8 cellular contexts compared by ENCODE assay signal in the genomic region with DNA sequence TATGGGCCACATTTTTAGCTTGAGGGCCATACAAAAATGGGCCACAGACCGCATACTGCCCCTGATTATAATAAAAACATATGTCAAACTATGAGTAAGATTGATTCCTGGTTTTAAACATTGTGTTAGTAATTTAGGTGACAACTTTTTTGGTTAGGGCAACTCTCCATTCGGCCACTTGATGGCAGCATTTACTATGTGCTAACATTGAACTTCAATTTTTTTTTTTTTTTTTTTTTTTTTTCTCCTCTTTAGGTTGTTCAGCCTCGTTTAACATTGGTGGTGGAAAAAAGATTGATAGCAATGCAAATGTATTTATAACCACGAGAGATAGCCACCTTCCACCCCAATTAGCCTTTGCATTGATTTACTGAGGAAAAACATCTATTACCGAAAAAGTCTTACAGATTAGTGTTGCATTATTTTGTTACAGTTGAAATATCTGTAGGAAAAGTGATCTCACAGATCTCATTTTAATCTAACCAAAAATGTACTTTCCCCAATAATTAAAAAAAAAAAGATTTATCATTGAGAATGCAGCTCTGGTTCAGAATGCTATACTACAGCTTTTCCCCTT.
DNase-seq lines count a peak whose midpoint lies in the region; TF ChIP-seq lines count a peak whose summit lies in the region.

No MANE protein-coding gene starts in this region.

- no TSS peak for BruUV-seq in mammary epithelial cell (replicated peaks; lab: Mats Ljungman, UMichigan)

- no peak overlapping the region for H3K9ac ChIP-seq in MM.1S (ENCODE audit: low read length)
- H3K9ac ChIP-seq in mammary epithelial cell (ENCODE audit: insufficient read depth, low read length) = no peak overlapping the region

- DNase-seq in ACHN (peak; percentile 58), MM.1S (peak; percentile 59), SK-N-DZ (ENCODE audit: low spot score) (peak; percentile 61), mammary epithelial cell (peak; percentile 23), kidney tubule cell (ENCODE audit: low spot score) (peak; percentile 56), GM19238 (ENCODE audit: insufficient read length, low spot score) (no peak)
- peak; percentile 22 to 32 for DNase-seq in stimulated activated CD4-positive, alpha-beta T cell treated with anti-CD3 and anti-CD28 coated beads, Interleukin-4, amount 100 ng/mL, for 48 hours (ENCODE audit: low read depth in 2 of 2)

- H2AFZ ChIP-seq in MM.1S (ENCODE audit: low read length) (no peak overlapping the region), mammary epithelial cell (ENCODE audit: low read depth, low read length) (no peak overlapping the region)

- H3K9me2 ChIP-seq in MM.1S (replicated peaks; ENCODE audit: insufficient read depth, low read length) = no peaks in the 10 kb centered on the region

- no peaks in the 10 kb centered on the region for H3F3A ChIP-seq in MM.1S (ENCODE audit: insufficient read depth, low read length)

- H3K9me3 ChIP-seq in MM.1S (replicated peaks; ENCODE audit: insufficient read depth, low read length) = no peaks in the 10 kb centered on the region
- no peaks in the 10 kb centered on the region for H3K9me3 ChIP-seq in mammary epithelial cell (replicated peaks; ENCODE audit: insufficient read depth, low read length)

- dilution Hi-C loops in mammary epithelial cell (cut with HindIII; ENCODE audit: low sequenced_read_pairs) = no loop called here

- CTCF ChIA-PET in mammary epithelial cell (lab: Charles Lee; ENCODE audit: low non-redundant PET) = interaction anchor here (0.6 kb wide), 2 partner anchors 38 to 90 kb away, joined by 5 to 7 read pairs; no protein-coding TSS in a partner anchor

- H4K20me1 ChIP-seq in MM.1S (ENCODE audit: insufficient read depth, low read length) = no peaks in the 10 kb centered on the region
- no peaks in the 10 kb centered on the region for H4K20me1 ChIP-seq in mammary epithelial cell (ENCODE audit: insufficient read depth, low read length)

- peak; percentile 72 for TF ChIP-seq CTCF in GM12873 (IDR thresholded peaks at IDR 0.05; ENCODE audit: insufficient read depth, low read depth, low read length, missing control alignments)
- TF ChIP-seq CTCF in MM.1S (IDR thresholded peaks at IDR 0.05; ENCODE audit: low read length) = peak; percentile 70
- peak; percentile 67 to 80 for TF ChIP-seq CTCF in mammary epithelial cell (conservative IDR thresholded peaks at IDR 0.05 in 1 of 2, IDR thresholded peaks at IDR 0.05 in 1 of 2; ENCODE audit: extremely low read depth in 1 of 2, insufficient read depth in 1 of 2, low read depth in 1 of 2, low read length in 2 of 2)

- intact Hi-C loops in mammary epithelial cell (cut with micrococcal nuclease) = loop anchor here (1.0 to 10.0 kb wide), 3 partner anchors 266 to 1744 kb away; no protein-coding TSS in a partner anchor

- no peaks in the 10 kb centered on the region for H3K4me1 ChIP-seq in MM.1S (ENCODE audit: low read length)
- no peaks in the 10 kb centered on the region for H3K4me1 ChIP-seq in mammary epithelial cell (ENCODE audit: insufficient read depth, low read length)

- H3K4me2 ChIP-seq in MM.1S (ENCODE audit: low read depth, low read length) (no peak overlapping the region), mammary epithelial cell (ENCODE audit: insufficient read depth, low read depth, low read length) (no peak overlapping the region)

- H3K27me3 ChIP-seq in MM.1S (replicated peaks; ENCODE audit: insufficient read depth, low read length) (no peaks in the 10 kb centered on the region), mammary epithelial cell (ENCODE audit: insufficient read depth, low read length) (no peaks in the 10 kb centered on the region)

- no peak overlapping the region for H3K4me3 ChIP-seq in MM.1S (ENCODE audit: low read length)
- no peak overlapping the region for H3K4me3 ChIP-seq in mammary epithelial cell (replicated peaks in 1 of 3; ENCODE audit: insufficient read depth in 1 of 3, low read depth in 2 of 3, low read length in 3 of 3)

- in situ Hi-C loops in ACHN (cut with HindIII; ENCODE audit: low pct_ligation_motif_present, low pct_unique_long_range_greater_than_20kb, low sequenced_read_pairs) = no loop called here
- in situ Hi-C loops in mammary epithelial cell (cut with MboI; ENCODE audit: low sequenced_read_pairs in 2 of 2) = loop anchor here in 1 of 2 donors (25.0 kb wide), 1 partner anchor 241 kb away; no protein-coding TSS in a partner anchor

- H3K27ac ChIP-seq in MM.1S (ENCODE audit: low read length) = no peak overlapping the region
- H3K27ac ChIP-seq in mammary epithelial cell (ENCODE audit: insufficient read depth, low read depth, low read length) = no peak overlapping the region

- H3K36me3 ChIP-seq in MM.1S (replicated peaks; ENCODE audit: insufficient read depth, low read length) (no peaks in the 10 kb centered on the region), mammary epithelial cell (ENCODE audit: insufficient read depth, low read length) (no peaks in the 10 kb centered on the region)

- H3K79me2 ChIP-seq in MM.1S (ENCODE audit: low read length) (no peaks in the 10 kb centered on the region), mammary epithelial cell (ENCODE audit: insufficient read depth, low read length) (no peaks in the 10 kb centered on the region)

- 18% methylated on average over 5 of the region's 5 CpGs for WGBS in mammary epithelial cell (ENCODE audit: low coverage, missing lambda C conversion rate)
